10 cellular contexts compared by ENCODE assay signal in the genomic region with DNA sequence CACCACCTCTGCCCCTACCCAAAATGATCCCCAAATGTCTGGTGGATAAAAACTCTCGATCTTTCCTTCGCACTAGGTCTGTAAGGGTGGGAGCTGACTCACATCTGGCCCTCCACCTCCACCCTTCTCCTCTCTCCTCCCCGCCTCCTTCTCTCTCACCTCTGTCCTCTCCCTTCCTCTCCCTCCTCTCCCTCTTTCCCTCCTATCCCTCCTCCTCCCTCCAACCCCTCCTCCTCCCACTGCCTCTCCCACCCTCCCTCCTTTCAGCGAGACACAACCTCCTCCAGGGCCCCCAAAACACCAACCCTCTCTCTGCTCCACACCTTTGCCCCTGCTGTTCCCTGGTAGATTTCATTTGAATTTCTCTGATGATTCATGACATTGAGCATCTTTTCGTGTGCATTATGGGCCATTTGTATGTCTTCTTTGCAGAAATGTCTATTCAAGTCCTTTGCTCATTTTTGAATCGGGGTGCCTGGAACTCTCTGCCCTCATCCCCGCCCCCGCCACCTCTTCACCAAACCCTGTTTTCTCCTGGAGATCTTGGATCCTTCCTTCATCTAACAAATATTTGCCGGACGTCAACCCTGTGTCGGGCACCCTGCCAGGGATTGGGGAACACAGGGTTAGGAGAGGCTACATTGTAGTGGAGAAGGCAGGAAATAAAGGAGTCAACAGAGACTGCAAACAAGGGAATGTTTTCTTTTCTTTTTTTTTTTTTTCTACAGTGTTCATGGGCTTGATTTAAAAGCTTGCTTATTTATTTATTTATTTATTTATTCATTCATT. TPM values are rescaled to one million over a fixed set of nuclear protein-coding genes. Genes with fewer than 3 reads are reported as not detected.
DNase-seq lines count a peak whose midpoint lies in the region; ATAC-seq, FAIRE-seq and TF ChIP-seq lines count a peak whose summit lies in the region.
"Had no signal": no experiment of that assay in that cellular context is flagged by ENCODE, and none has a peak within 500 bp of the region (broad histone marks: within the 10 kb centered on the region; RNA-seq: fewer than 3 reads in every experiment).

No MANE protein-coding gene starts in this region.

- H3K4me2 ChIP-seq in OCI-LY7 (ENCODE audit: low read length) = no peak overlapping the region

- H3K27ac ChIP-seq in OCI-LY7 (ENCODE audit: low read depth, low read length, poor library complexity, severe bottlenecking) = no peak overlapping the region

- no peak for ATAC-seq in HG03354 (IDR thresholded peaks at IDR 0.05; ENCODE audit: poor library complexity, severe bottlenecking, unreplicated experiment)

- CTCF ChIA-PET in OCI-LY7 (lab: Charles Lee; ENCODE audit: unreplicated experiment) = no interaction called here

- FAIRE-seq in endometrium (lab: Jason Lieb, UNC) = peak; percentile 82

- DNase-seq in AG08396 (ENCODE audit: low spot score) = peak; percentile 29
- peak; percentile 16 for DNase-seq in NCI-H2196 treated with DMSO at 0.1 percent for 48 hours (lab: John Stamatoyannopoulos, UW; ENCODE audit: unreplicated experiment)
- DNase-seq in nephron progenitor cell = no peak
- DNase-seq in stimulated activated CD4-positive, alpha-beta T cell treated with anti-CD3 and anti-CD28 coated beads, Interleukin-4, amount 100 ng/mL, for 1 hour = no peak
- no peak for DNase-seq in OCI-LY7 (ENCODE audit: low spot score)
- DNase-seq in GM13976 (ENCODE audit: low spot score) = no peak
- DNase-seq: NCI-H524 had no signal

- TF ChIP-seq CTCF in nephron progenitor cell (IDR thresholded peaks at IDR 0.05) (no peak), OCI-LY7 (conservative IDR thresholded peaks at IDR 0.05; ENCODE audit: low read length) (no peak), GM13976 (IDR thresholded peaks at IDR 0.05; ENCODE audit: borderline replicate concordance, control extremely low read depth, extremely low read depth, insufficient read depth, missing control alignments) (no peak)

- H3K9me3 ChIP-seq in OCI-LY7 (ENCODE audit: low read length) = no peaks in the 10 kb centered on the region

- POLR2A ChIA-PET in OCI-LY7 (lab: Charles Lee) = no interaction called here

- H2AFZ ChIP-seq in OCI-LY7 (ENCODE audit: low read length) = no peak overlapping the region

- no peaks in the 10 kb centered on the region for H3K9me2 ChIP-seq in OCI-LY7 (ENCODE audit: insufficient read depth, low read length)

- no peaks in the 10 kb centered on the region for H4K20me1 ChIP-seq in OCI-LY7 (ENCODE audit: insufficient read depth, low read length)

- H3K4me3 Mint-ChIP-seq in nephron progenitor cell = peak overlapping the region; percentile 36
- H3K4me3 Mint-ChIP-seq: brain had no signal

- no peaks in the 10 kb centered on the region for H3K79me2 ChIP-seq in OCI-LY7 (ENCODE audit: insufficient read depth, low read depth, low read length)

- H3K27me3 Mint-ChIP-seq in nephron progenitor cell (ENCODE audit: low read depth, poor library complexity) = no peaks in the 10 kb centered on the region

- in situ Hi-C loops in GM13976 (cut with MboI; ENCODE audit: low sequenced_read_pairs, unreplicated experiment) = no loop called here

- no TSS peak for BruUV-seq in OCI-LY7 (replicated peaks; lab: Mats Ljungman, UMichigan)

- no peaks in the 10 kb centered on the region for H3K36me3 Mint-ChIP-seq in nephron progenitor cell (ENCODE audit: low read depth)
- H3K36me3 Mint-ChIP-seq: brain had no signal

- intact Hi-C loops in OCI-LY7 (cut with micrococcal nuclease; ENCODE audit: unreplicated experiment) = no loop called here

- H3K4me1 Mint-ChIP-seq in nephron progenitor cell = peaks cover 19% of the 10 kb centered on the region

- no peaks in the 10 kb centered on the region for H3K36me3 ChIP-seq in OCI-LY7 (ENCODE audit: insufficient read depth, low read length)

- H3K4me3 ChIP-seq in OCI-LY7 (ENCODE audit: low read depth, low read length, poor library complexity, severe bottlenecking) = no peak overlapping the region

- H3K4me1 ChIP-seq in OCI-LY7 (ENCODE audit: insufficient read depth, low read length, poor library complexity, severe bottlenecking) = no peaks in the 10 kb centered on the region

- peak overlapping the region; percentile 66 for H3K27ac Mint-ChIP-seq in nephron progenitor cell

- no peaks in the 10 kb centered on the region for H3K9me3 Mint-ChIP-seq in nephron progenitor cell

RNA-seq across cellular contexts. Expression of a gene that starts 25.4 kb away (rescaled TPM):
- 111 and 145 TPM in 2 replicates for total RNA-seq in OCI-LY7 (2014; rRNA removed; shearing (Covaris generic))
- 161 and 167 TPM in 2 replicates for total RNA-seq in OCI-LY7 (2022)

RNA-seq across cellular contexts. Expression of a gene that starts 36.9 kb away (rescaled TPM):
- total RNA-seq in OCI-LY7 (2014; rRNA removed; shearing (Covaris generic)) = 105 and 110 TPM in 2 replicates
- 79.3 and 88.2 TPM in 2 replicates for total RNA-seq in OCI-LY7 (2022)

RNA-seq across cellular contexts. Expression of a gene that starts 47.0 kb away (rescaled TPM):
- total RNA-seq in OCI-LY7 (2014; rRNA removed; shearing (Covaris generic)) = 22.5 and 26.5 TPM in 2 replicates
- 42.2 and 44.4 TPM in 2 replicates for total RNA-seq in OCI-LY7 (2022)

Comparison
In these comparisons a context has a peak if more than half of its experiments do, and no peak if none do; other contexts are left out.
1. DNase-seq: peak in AG08396 (single experiment) and NCI-H2196 treated with DMSO at 0.1 percent for 48 hours (single experiment); none in nephron progenitor cell (single experiment), stimulated activated CD4-positive, alpha-beta T cell treated with anti-CD3 and anti-CD28 coated beads, Interleukin-4, amount 100 ng/mL, for 1 hour (single experiment), OCI-LY7 (single experiment) and GM13976 (single experiment).